ENCODE assay signal across 9 cellular contexts in genomic region chr7:30159698-30160143, GRCh38. TPM values are rescaled to one million over a fixed set of nuclear protein-coding genes. Genes with fewer than 3 reads are reported as not detected.
DNase-seq lines count a peak whose midpoint lies in the region; ATAC-seq, FAIRE-seq and TF ChIP-seq lines count a peak whose summit lies in the region.
"Had no signal": no experiment of that assay in that cellular context is flagged by ENCODE, and none has a peak within 500 bp of the region (broad histone marks: within the 10 kb centered on the region; RNA-seq: fewer than 3 reads in every experiment).

No MANE protein-coding gene starts in this region.

- FAIRE-seq in A549 (lab: Jason Lieb, UNC), result no peak
- FAIRE-seq in astrocyte (lab: Jason Lieb, UNC), result no peak
- FAIRE-seq: endometrium had no signal

- peaks cover 29% of the 10 kb centered on the region for H3K4me1 Mint-ChIP-seq in astrocyte (ENCODE audit: low read depth, unreplicated experiment)

- H3K9me3 ChIP-seq in A549 (no peaks in the 10 kb centered on the region), astrocyte (ENCODE audit: insufficient read depth, low read depth, low read length) (no peaks in the 10 kb centered on the region)
- H3K9me3 ChIP-seq in effector memory CD4-positive, alpha-beta T cell (ENCODE audit: control insufficient read depth, low read length), result no peaks in the 10 kb centered on the region

- H3K9ac ChIP-seq in astrocyte (ENCODE audit: low read length), result no peak overlapping the region

- CTCF ChIA-PET in A549 (lab: Yijun Ruan, JAX), result interaction anchor here (0.9 to 1.4 kb wide), 4 partner anchors 11 to 405 kb away, joined by 3 to 5 read pairs (median 4); no protein-coding TSS in a partner anchor

- POLR2A ChIA-PET in A549 (lab: Yijun Ruan, JAX), result no interaction called here

- DNase-seq in A549 (ENCODE audit: low read depth in 1 of 2, low spot score in 1 of 2) (peak in 1 of 2 experiments; percentile 31), EH (ENCODE audit: low read depth) (peak; percentile 50), NCI-H226 (peak; percentile 61), astrocyte (ENCODE audit: low read depth) (peak; percentile 30), lung microvascular endothelial cell (ENCODE audit: low read depth in 2 of 2) (peak; percentile 32 to 40), T1000 (lab: John Stamatoyannopoulos, UW) (no peak)
- DNase-seq in effector memory CD4-positive, alpha-beta T cell, result no peak

- no peaks in the 10 kb centered on the region for H3K27me3 ChIP-seq in astrocyte (ENCODE audit: insufficient read depth, low read length)
- no peaks in the 10 kb centered on the region for H3K27me3 ChIP-seq in effector memory CD4-positive, alpha-beta T cell (replicated peaks; ENCODE audit: control insufficient read depth, insufficient read depth, low read length, poor library complexity, severe bottlenecking)

- peak; percentile 63 to 68; a peak in 5 of 6 replicates for ATAC-seq in A549
- no peak for ATAC-seq in HG02885 (IDR thresholded peaks at IDR 0.05; ENCODE audit: poor library complexity, unreplicated experiment)

- 47% methylated on average over 6 of the region's 6 CpGs for WGBS in A549 (ENCODE audit: missing lambda C conversion rate)

- TF ChIP-seq CTCF in A549 (IDR thresholded peaks at IDR 0.05) (no peak), astrocyte (IDR thresholded peaks at IDR 0.05; ENCODE audit: insufficient read depth, low read depth, low read length) (peak; percentile 9)

- no peaks in the 10 kb centered on the region for H4K20me1 ChIP-seq in astrocyte (ENCODE audit: insufficient read depth, low read length)

- H3K79me2 ChIP-seq in astrocyte (ENCODE audit: insufficient read depth, low read length), result no peaks in the 10 kb centered on the region

- TF ChIP-seq POLR2A in A549 (IDR thresholded peaks at IDR 0.05; ENCODE audit: low read length), result no peak

- no peak overlapping the region for H2AFZ ChIP-seq in astrocyte (ENCODE audit: low read depth, low read length)

- no peaks in the 10 kb centered on the region for H3K36me3 ChIP-seq in astrocyte (ENCODE audit: insufficient read depth, low read length)
- no peaks in the 10 kb centered on the region for H3K36me3 ChIP-seq in effector memory CD4-positive, alpha-beta T cell (ENCODE audit: control insufficient read depth, insufficient read depth, low read length)

- H3K4me2 ChIP-seq in A549 (no peak overlapping the region), astrocyte (ENCODE audit: low read length) (no peak overlapping the region)

- H3K9me3 Mint-ChIP-seq in astrocyte (ENCODE audit: unreplicated experiment), result no peaks in the 10 kb centered on the region

- H3K27me3 Mint-ChIP-seq in astrocyte (ENCODE audit: low read depth, unreplicated experiment), result no peaks in the 10 kb centered on the region

- H3K27ac Mint-ChIP-seq in astrocyte (ENCODE audit: unreplicated experiment), result no peak overlapping the region

- H3K4me1 ChIP-seq in A549 (peaks cover 22% of the 10 kb centered on the region), astrocyte (ENCODE audit: insufficient read depth, low read length) (peaks cover 25% of the 10 kb centered on the region)
- no peaks in the 10 kb centered on the region for H3K4me1 ChIP-seq in effector memory CD4-positive, alpha-beta T cell (ENCODE audit: control insufficient read depth, insufficient read depth, low read length, poor library complexity, severe bottlenecking)

- no peak overlapping the region for H3K4me3 ChIP-seq in A549
- no peak overlapping the region for H3K4me3 ChIP-seq in astrocyte (ENCODE audit: insufficient read depth, low read depth, low read length)
- no peak overlapping the region for H3K4me3 ChIP-seq in effector memory CD4-positive, alpha-beta T cell (ENCODE audit: insufficient read depth, low read depth, low read length, poor library complexity, severe bottlenecking)

- H3K4me3 Mint-ChIP-seq in astrocyte (ENCODE audit: unreplicated experiment), result no peak overlapping the region

- TF ChIP-seq EP300 in A549 (IDR thresholded peaks at IDR 0.05), result no peak

- H3K36me3 Mint-ChIP-seq in astrocyte (ENCODE audit: low read depth, unreplicated experiment), result peaks cover 2% of the 10 kb centered on the region

- TF ChIP-seq RAD21 in A549 (conservative IDR thresholded peaks at IDR 0.05 in 1 of 2, IDR thresholded peaks at IDR 0.05 in 1 of 2), result no peak

- H3K27ac ChIP-seq in A549, result no peak overlapping the region
- H3K27ac ChIP-seq in astrocyte (ENCODE audit: low read depth, low read length), result no peak overlapping the region
- H3K27ac ChIP-seq in effector memory CD4-positive, alpha-beta T cell (ENCODE audit: insufficient read depth, low read length, poor library complexity, severe bottlenecking), result no peak overlapping the region

TF ChIP-seq in A549, 52 proteins besides CTCF, POLR2A, EP300 and RAD21:
- TF ChIP-seq HOXB5 (CRISPR knock-in tag; IDR thresholded peaks at IDR 0.05), result no peak
- 0 out of 2 replicates have a peak, but pooled peaks have one; percentile 67 for TF ChIP-seq ESRRA (IDR thresholded peaks at IDR 0.05; ENCODE audit: borderline replicate concordance, low read length)
- TF ChIP-seq KDM1A (IDR thresholded peaks at IDR 0.05; ENCODE audit: low read depth), result no peak

RNA-seq across cellular contexts. Expression of gene MTURN, which starts 24.9 kb away (rescaled TPM):
- polyA plus RNA-seq in A549 (2011; rRNA removed) (2.5 and 2.7 TPM in 2 replicates), A549 (2017; fragmentation: RNase III; extraction: RNeasy Plus Mini Kit Qiagen cat#74134 plus additional on column Dnase treatment) (2.2 to 2.4 TPM (median 2.3 TPM) in 3 replicates)
- 1.1 and 1.5 TPM in 2 replicates for polyA plus RNA-seq in A549 (2012; cell fraction: cytosol; rRNA removed)
- 1.2 and 1.5 TPM in 2 replicates for polyA plus RNA-seq in A549 (2012; cell fraction: nucleus; rRNA removed)
- 1.4 and 1.6 TPM in 2 replicates for polyA minus RNA-seq in A549 (2011; rRNA and poly(A)+ RNA removed)
- total RNA-seq in astrocyte (8.4 and 9.3 TPM in 2 replicates), lung microvascular endothelial cell (8.9 and 9.8 TPM in 2 replicates)

Comparison
In these comparisons a context has a peak if more than half of its experiments do, and no peak if none do; other contexts are left out.
1. DNase-seq: peak in EH (single experiment), NCI-H226 (single experiment), astrocyte (single experiment) and lung microvascular endothelial cell (2 of 2); none in effector memory CD4-positive, alpha-beta T cell (0 of 3) and T1000 (single experiment).